Comparison of ENCODE assay signal across 6 cellular contexts in the genomic region with DNA sequence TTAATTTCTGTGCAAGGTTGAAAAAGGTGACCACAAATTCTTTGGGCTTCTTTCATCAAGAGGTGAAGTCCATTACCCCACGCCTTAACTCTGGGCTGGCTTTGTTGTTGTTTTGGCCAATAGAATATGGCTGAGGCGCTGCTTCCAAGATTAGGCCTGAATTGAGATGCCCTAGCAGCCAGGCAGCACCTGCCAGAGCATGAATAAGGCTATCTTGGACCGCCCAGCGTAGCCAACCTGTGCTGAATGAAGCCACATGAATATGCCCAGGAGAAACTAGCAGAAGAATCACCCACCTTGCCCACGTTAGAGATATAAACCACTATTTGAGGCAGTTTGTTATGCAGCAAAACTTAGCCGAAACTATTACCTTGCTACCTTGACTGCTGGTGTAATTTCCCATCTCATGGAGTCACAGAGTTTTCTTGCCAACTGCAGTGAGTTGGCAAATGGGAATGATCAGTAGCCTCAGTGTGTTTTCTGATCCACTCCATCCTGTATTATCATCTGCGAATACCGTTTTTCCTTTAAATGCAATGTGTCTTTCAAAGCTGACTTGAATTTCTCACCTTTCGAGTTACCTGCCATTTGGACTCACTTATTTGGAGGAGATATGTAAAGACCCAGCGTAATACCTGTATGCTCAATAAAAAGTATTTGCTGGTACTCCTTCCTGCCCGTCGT. TPM values are rescaled to one million over a fixed set of nuclear protein-coding genes. Genes with fewer than 3 reads are reported as not detected.
A peak's percentile ranks its signal among the peaks of the same experiment; 100 is the strongest.
DNase-seq lines count a peak whose midpoint lies in the region; ATAC-seq, FAIRE-seq and TF ChIP-seq lines count a peak whose summit lies in the region.

No MANE protein-coding gene starts in this region.

- H3K36me3 ChIP-seq in muscle layer of colon (ENCODE audit: insufficient read depth, low read length) = peaks cover 20% of the 10 kb centered on the region

- TF ChIP-seq POLR2A in GM12891 (IDR thresholded peaks at IDR 0.05; ENCODE audit: low read depth, low read length) = no peak

- peaks cover 17% of the 10 kb centered on the region for H3K4me1 ChIP-seq in muscle layer of colon (ENCODE audit: insufficient read depth, low read length)

- H3K27ac ChIP-seq in angular gyrus (ENCODE audit: low read depth, low read length) (peak overlapping the region; percentile 83), muscle layer of colon (ENCODE audit: low read depth, low read length) (peak overlapping the region; percentile 97)

- ATAC-seq in GM19395 (IDR thresholded peaks at IDR 0.05; ENCODE audit: unreplicated experiment) = no peak

- peak overlapping the region; percentile 78 to 84 for H3K4me3 ChIP-seq in muscle layer of colon (ENCODE audit: low read depth in 1 of 2, low read length in 2 of 2)

- H3K9me3 ChIP-seq in muscle layer of colon (ENCODE audit: low read length) = no peaks in the 10 kb centered on the region

- FAIRE-seq in GM12891 (lab: Jason Lieb, UNC) = peak; percentile 20

- DNase-seq in GM12891 (ENCODE audit: insufficient read length, low spot score) (no peak), HCEC 1CT (no peak)
- DNase-seq in central memory CD4-positive, alpha-beta T cell = no peak

- peak overlapping the region; percentile 62 for H3K9ac ChIP-seq in muscle layer of colon (ENCODE audit: low read length)

- H3K27me3 ChIP-seq in muscle layer of colon (ENCODE audit: control insufficient read depth in 1 of 2, insufficient read depth in 2 of 2, low read length in 2 of 2) = no peaks in the 10 kb centered on the region

TF ChIP-seq in GM12891, 5 proteins besides CTCF, POLR2A, EP300 and RAD21:
- no peak for TF ChIP-seq TAF1 (IDR thresholded peaks at IDR 0.05; ENCODE audit: low read depth, low read length)
- TF ChIP-seq POLR2AphosphoS5 (IDR thresholded peaks at IDR 0.05; ENCODE audit: low read depth, low read length) = no peak

RNA-seq across cellular contexts. Expression of a gene that starts 0.7 kb away (rescaled TPM):
- 3.3 TPM for polyA plus RNA-seq in GM12891 (2012; ENCODE audit: low read depth, missing spikeins)

RNA-seq across cellular contexts. Expression of a gene that starts 0.7 kb away (rescaled TPM):
- polyA plus RNA-seq in GM12891 (2012; ENCODE audit: low read depth, missing spikeins) = 6.4 TPM

RNA-seq across cellular contexts. Expression of a gene that starts 12.6 kb away (rescaled TPM):
- 1.2 TPM for polyA plus RNA-seq in GM12891 (2012; ENCODE audit: low read depth, missing spikeins)

RNA-seq across cellular contexts. Expression of a gene that starts 26.8 kb away (rescaled TPM):
- 40.6 TPM for polyA plus RNA-seq in GM12891 (2012; ENCODE audit: low read depth, missing spikeins)

RNA-seq across cellular contexts. Expression of a gene that starts 26.9 kb away (rescaled TPM):
- 29.2 TPM for polyA plus RNA-seq in GM12891 (2012; ENCODE audit: low read depth, missing spikeins)
